ENCODE assay signal across 8 cellular contexts in genomic region chr15:59247364-59247763, GRCh38. TPM values are rescaled to one million over a fixed set of nuclear protein-coding genes. Genes with fewer than 3 reads are reported as not detected.
DNase-seq lines count a peak whose midpoint lies in the region; ATAC-seq and TF ChIP-seq lines count a peak whose summit lies in the region.

No MANE protein-coding gene starts in this region.

- no peak overlapping the region for H3K27ac Mint-ChIP-seq in T-helper 2 cell treated with Interferon-gamma antibody and Interleukin-4, amounts not matched to agents 5 μg/mL and 100 μg/mL, for 36 hours
- H3K27ac Mint-ChIP-seq in brain, result peak overlapping the region in 1 of 5 experiments; percentile 79

- H3K4me1 Mint-ChIP-seq in T-helper 2 cell treated with Interferon-gamma antibody and Interleukin-4, amounts not matched to agents 5 μg/mL and 100 μg/mL, for 36 hours (ENCODE audit: low read depth), result peaks cover 19% of the 10 kb centered on the region
- H3K4me1 Mint-ChIP-seq in brain, result no peaks in the 10 kb centered on the region

- in situ Hi-C loops in G401 (cut with HindIII; ENCODE audit: low sequenced_read_pairs), result no loop called here

- peak; percentile 56 to 71 for TF ChIP-seq CTCF in brain (conservative IDR thresholded peaks at IDR 0.05)

- H3K27me3 Mint-ChIP-seq in T-helper 2 cell treated with Interferon-gamma antibody and Interleukin-4, amounts not matched to agents 5 μg/mL and 100 μg/mL, for 36 hours (ENCODE audit: low read depth), result peaks cover 4% of the 10 kb centered on the region
- no peaks in the 10 kb centered on the region for H3K27me3 Mint-ChIP-seq in brain

- ATAC-seq in GM19035 (IDR thresholded peaks at IDR 0.05; ENCODE audit: unreplicated experiment), result no peak

- no peak overlapping the region for H3K4me3 Mint-ChIP-seq in T-helper 2 cell treated with Interferon-gamma antibody and Interleukin-4, amounts not matched to agents 5 μg/mL and 100 μg/mL, for 36 hours
- no peak overlapping the region for H3K4me3 Mint-ChIP-seq in brain

- peaks cover 1% of the 10 kb centered on the region for H3K36me3 Mint-ChIP-seq in T-helper 2 cell treated with Interferon-gamma antibody and Interleukin-4, amounts not matched to agents 5 μg/mL and 100 μg/mL, for 36 hours (ENCODE audit: low read depth)
- H3K36me3 Mint-ChIP-seq in brain, result no peaks in the 10 kb centered on the region

- DNase-seq in G401 (ENCODE audit: low spot score) (peak; percentile 25), M059J (ENCODE audit: low read depth) (peak; percentile 74), inferior parietal cortex (ENCODE audit: extremely low spot score) (peak; percentile 75), OCI-M2 (lab: John Stamatoyannopoulos, UW; ENCODE audit: unreplicated experiment) (no peak)
- DNase-seq in T-helper 2 cell treated with Interferon-gamma antibody and Interleukin-4, amounts not matched to agents 5 μg/mL and 100 μg/mL, for 36 hours (ENCODE audit: low spot score), result peak; percentile 26
- peak; percentile 38 for DNase-seq in stimulated activated CD4-positive, alpha-beta T cell treated with anti-CD3 and anti-CD28 coated beads, Interleukin-1b, Interleukin-23, amount 100 ng/mL, for 48 hours

- H3K9me3 Mint-ChIP-seq in T-helper 2 cell treated with Interferon-gamma antibody and Interleukin-4, amounts not matched to agents 5 μg/mL and 100 μg/mL, for 36 hours, result no peaks in the 10 kb centered on the region
- H3K9me3 Mint-ChIP-seq in brain, result no peaks in the 10 kb centered on the region

RNA-seq across cellular contexts. Expression of gene LDHAL6B, which starts 40.7 kb away (rescaled TPM):
- not detected in 2 replicates for total RNA-seq in G401 (2014; rRNA removed; shearing (Covaris generic))
- total RNA-seq in M059J (2014; rRNA removed; shearing (Covaris generic)), result not detected in 2 replicates
- polyA plus RNA-seq in brain (ENCODE audit: insufficient read depth, low read depth, low replicate concordance), result not detected
